ENCODE assay signal across 11 cellular contexts in the genomic region with DNA sequence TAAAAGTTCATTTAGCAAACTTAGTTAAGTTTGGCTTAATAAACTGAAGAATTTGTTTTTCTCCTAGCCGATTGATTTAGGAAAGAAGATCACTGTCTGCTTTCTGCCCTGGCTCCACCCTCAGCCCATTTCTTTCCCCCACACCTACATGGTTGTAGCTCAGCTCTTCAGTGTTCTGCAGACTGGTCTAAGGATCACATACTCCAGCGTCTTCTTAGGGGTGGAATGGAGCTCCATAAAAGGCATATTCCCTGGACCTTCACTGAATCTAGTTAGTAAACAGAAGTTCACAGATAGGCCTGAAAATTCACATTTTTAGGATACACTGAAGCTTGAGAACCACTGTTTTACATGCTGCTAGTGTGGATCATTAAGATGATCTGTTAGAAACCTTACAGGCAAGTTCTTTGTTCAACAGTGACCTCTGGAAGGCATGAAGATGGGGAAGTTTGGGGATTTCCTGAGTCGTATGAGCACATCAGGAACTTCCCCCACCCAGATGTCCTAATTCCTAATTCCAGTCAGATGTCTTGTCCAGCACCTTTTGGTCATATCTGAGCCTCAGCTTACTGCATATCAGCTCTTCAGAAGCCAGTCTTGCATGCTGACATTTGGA. TPM values are rescaled to one million over a fixed set of nuclear protein-coding genes. Genes with fewer than 3 reads are reported as not detected.
A peak's percentile ranks its signal among the peaks of the same experiment; 100 is the strongest.
DNase-seq lines count a peak whose midpoint lies in the region; ATAC-seq and TF ChIP-seq lines count a peak whose summit lies in the region.
"Had no signal": no experiment of that assay in that cellular context is flagged by ENCODE, and none has a peak within 500 bp of the region (broad histone marks: within the 10 kb centered on the region; RNA-seq: fewer than 3 reads in every experiment).

No MANE protein-coding gene starts in this region.

- TF ChIP-seq CTCF in GM12864 (IDR thresholded peaks at IDR 0.05; ENCODE audit: low read depth, low read length, missing control alignments) (no peak), gastroesophageal sphincter (IDR thresholded peaks at IDR 0.05) (no peak)

- 14 to 53% methylated on average over 1 to 2 of the region's 3 CpGs for WGBS in gastroesophageal sphincter (ENCODE audit: low coverage in 1 of 2), 2 donors

- TF ChIP-seq POLR2A in gastroesophageal sphincter (IDR thresholded peaks at IDR 0.05) = no peak

- TF ChIP-seq EP300 in gastroesophageal sphincter (IDR thresholded peaks at IDR 0.05) = no peak

- H3K4me1 ChIP-seq in gastroesophageal sphincter = no peaks in the 10 kb centered on the region

- H3K27ac ChIP-seq in gastroesophageal sphincter = no peak overlapping the region

- DNase-seq in GM12864 (ENCODE audit: low read depth) = peak; percentile 36
- DNase-seq in iPS-NIHi11 (ENCODE audit: low spot score) = no peak
- DNase-seq in retina = no peak
- no peak for DNase-seq in activated CD8-positive, alpha-beta memory T cell treated with anti-CD3 and anti-CD28 coated beads, Interleukin-2, amount 50 U/mL, for 4 hours
- DNase-seq in NCI-H1048 (lab: John Stamatoyannopoulos, UW) = no peak
- DNase-seq: activated naive CD8-positive, alpha-beta T cell treated with anti-CD3 and anti-CD28 coated beads, Interleukin-2, amount 10 ng/mL, durations not matched to agents 7 days and 5 days; naive B cell; NCI-H2171 treated with DMSO at 0.1 percent for 48 hours had no signal

- peak; percentile 56 for ATAC-seq in GM19397 (IDR thresholded peaks at IDR 0.05; ENCODE audit: unreplicated experiment)
- ATAC-seq in HG03460 (IDR thresholded peaks at IDR 0.05; ENCODE audit: unreplicated experiment) = peak; percentile 44
- ATAC-seq in gastroesophageal sphincter = peak; percentile 41

- peak overlapping the region; percentile 2; the same call in 1 of the 2 replicates for H3K4me3 ChIP-seq in GM12864 (ENCODE audit: low read depth, low read length)
- no peak overlapping the region for H3K4me3 ChIP-seq in gastroesophageal sphincter

- H3K9me3 ChIP-seq in gastroesophageal sphincter = no peaks in the 10 kb centered on the region

- H3K27me3 ChIP-seq in gastroesophageal sphincter = no peaks in the 10 kb centered on the region

- peaks cover 0 to 12% of the 10 kb centered on the region in 2 donors for H3K36me3 ChIP-seq in gastroesophageal sphincter

RNA-seq across cellular contexts. Expression of gene PIWIL4, which starts 16.8 kb away (rescaled TPM):
- total RNA-seq in gastroesophageal sphincter = 1 to 10 TPM; 2.0 to 8.5 (median 6.0) TPM

RNA-seq across cellular contexts. Expression of gene FUT4, which starts 40.3 kb away (rescaled TPM):
- 1 to 10 TPM; 5.2 to 7.8 (median 7.6) TPM for total RNA-seq in gastroesophageal sphincter
